8 cellular contexts compared by ENCODE assay signal in the genomic region with DNA sequence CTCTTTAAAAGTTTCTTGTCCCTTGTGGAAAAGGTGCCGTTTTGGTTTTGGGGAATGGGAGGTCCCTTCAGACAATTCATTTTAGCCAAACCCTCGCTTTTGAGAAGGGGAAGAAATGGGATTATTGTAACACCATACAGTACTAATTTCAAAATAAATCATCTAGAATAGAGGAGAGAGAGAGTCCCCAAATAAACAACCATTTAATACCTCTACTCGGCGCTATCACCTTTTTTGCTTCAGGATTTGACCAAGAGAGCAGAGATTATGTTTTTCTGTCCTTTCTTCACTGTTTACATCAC. TPM values are rescaled to one million over a fixed set of nuclear protein-coding genes. Genes with fewer than 3 reads are reported as not detected.
DNase-seq lines count a peak whose midpoint lies in the region; ATAC-seq and TF ChIP-seq lines count a peak whose summit lies in the region.

No MANE protein-coding gene starts in this region.

- no peak overlapping the region for H3K9ac ChIP-seq in neuronal stem cell (ENCODE audit: low read depth, low read length, poor library complexity)

- no peak overlapping the region for H2BK12ac ChIP-seq in neuronal stem cell (ENCODE audit: low read length)

- no peak overlapping the region for H3K18ac ChIP-seq in neuronal stem cell (ENCODE audit: low read length)

- peaks cover 4% of the 10 kb centered on the region for H3K79me1 ChIP-seq in neuronal stem cell (ENCODE audit: low read depth, low read length)

- peak overlapping the region; percentile 66 for H3K4me2 ChIP-seq in neuronal stem cell (ENCODE audit: insufficient read depth, low read length, poor library complexity, severe bottlenecking)

- peak overlapping the region; percentile 91 to 93 for H3K4me3 Mint-ChIP-seq in effector memory CD8-positive, alpha-beta T cell

- H2AFZ ChIP-seq in neuronal stem cell (ENCODE audit: low read length) = peak overlapping the region; percentile 95

- DNase-seq in NAMALWA (ENCODE audit: low spot score) = peak; percentile 55
- DNase-seq in effector memory CD8-positive, alpha-beta T cell = no peak
- no peak for DNase-seq in neuronal stem cell (ENCODE audit: low spot score)
- no peak for DNase-seq in NOMO-1 treated with dmso at 0.1 percent for 144 hours (lab: John Stamatoyannopoulos, UW; ENCODE audit: unreplicated experiment)
- no peak for DNase-seq in iPS-NIHi7 (ENCODE audit: extremely low spot score)

- H2BK120ac ChIP-seq in neuronal stem cell (ENCODE audit: low read depth, low read length) = no peak overlapping the region

- H2AK5ac ChIP-seq in neuronal stem cell (ENCODE audit: low read depth, low read length) = no peak overlapping the region

- no peak overlapping the region for H4K91ac ChIP-seq in neuronal stem cell (ENCODE audit: low read depth, low read length, poor library complexity)

- H4K8ac ChIP-seq in neuronal stem cell (ENCODE audit: low read depth, low read length) = no peak overlapping the region

- no peak for TF ChIP-seq CTCF in C4-2B (conservative IDR thresholded peaks at IDR 0.05)

- peak overlapping the region in 1 of 2 donors; percentile 99 for H3K4me3 ChIP-seq in neuronal stem cell (ENCODE audit: low read length in 2 of 2)

- H3K23ac ChIP-seq in neuronal stem cell (ENCODE audit: low read depth, low read length, poor library complexity) = no peak overlapping the region

- peaks cover 2 to 19% of the 10 kb centered on the region in 2 donors for H3K4me1 ChIP-seq in neuronal stem cell (ENCODE audit: control insufficient read depth in 2 of 2, insufficient read depth in 1 of 2, low read depth in 1 of 2, low read length in 2 of 2)

- peaks cover 23% of the 10 kb centered on the region for H3K36me3 Mint-ChIP-seq in effector memory CD8-positive, alpha-beta T cell (ENCODE audit: insufficient read depth)

- H3K4ac ChIP-seq in neuronal stem cell (ENCODE audit: low read length) = no peak overlapping the region

- peak overlapping the region; percentile 95 to 98 for H3K27ac Mint-ChIP-seq in effector memory CD8-positive, alpha-beta T cell

- H2BK15ac ChIP-seq in neuronal stem cell (ENCODE audit: low read length) = no peak overlapping the region

- peaks cover 0 to 25% of the 10 kb centered on the region in 2 donors for H3K36me3 ChIP-seq in neuronal stem cell (replicated peaks in 1 of 2; ENCODE audit: control insufficient read depth in 2 of 2, insufficient read depth in 2 of 2, low read length in 2 of 2)

- H3K9me3 ChIP-seq in neuronal stem cell (replicated peaks in 1 of 2; ENCODE audit: control insufficient read depth in 2 of 2, insufficient read depth in 1 of 2, low read depth in 1 of 2, low read length in 2 of 2) = no peaks in the 10 kb centered on the region

- ATAC-seq in effector memory CD8-positive, alpha-beta T cell (replicated peaks) = no peak
- ATAC-seq in HG03565 (IDR thresholded peaks at IDR 0.05; ENCODE audit: unreplicated experiment) (no peak), HG02763 (IDR thresholded peaks at IDR 0.05; ENCODE audit: unreplicated experiment) (no peak)

- peak overlapping the region; percentile 95 for H3K27ac ChIP-seq in C4-2B
- H3K27ac ChIP-seq in neuronal stem cell (replicated peaks; ENCODE audit: low read length) = peak overlapping the region; percentile 86

- no peaks in the 10 kb centered on the region for H3K27me3 Mint-ChIP-seq in effector memory CD8-positive, alpha-beta T cell

- whole genome bisulfite sequencing in neuronal stem cell (ENCODE audit: extremely low coverage in 2 of 2, insufficient read length in 2 of 2, insufficient replicate concordance in 1 of 2), 2 donors = no CpG with 5 or more reads among the region's 4 CpGs

- H2BK5ac ChIP-seq in neuronal stem cell (ENCODE audit: low read length) = no peak overlapping the region

- no peaks in the 10 kb centered on the region for H3K9me3 Mint-ChIP-seq in effector memory CD8-positive, alpha-beta T cell

- H3K14ac ChIP-seq in neuronal stem cell (ENCODE audit: low read length) = no peak overlapping the region

- peaks cover 0 to under 1% (median 0%) of the 10 kb centered on the region in 3 experiments for H3K27me3 ChIP-seq in neuronal stem cell (ENCODE audit: control insufficient read depth in 3 of 3, insufficient read depth in 3 of 3, low read depth in 1 of 3, low read length in 3 of 3)

- H3K4me1 Mint-ChIP-seq in effector memory CD8-positive, alpha-beta T cell (ENCODE audit: low read depth in 2 of 2) = peaks cover 22 to 43% of the 10 kb centered on the region in 2 donors

RNA-seq across cellular contexts. Expression of gene RC3H1, which starts 0.8 kb away (rescaled TPM):
- 13.5 TPM for polyA plus RNA-seq in neuronal stem cell (2013, experiment 1 of 2)
- 14.0 TPM for polyA plus RNA-seq in neuronal stem cell (2013, experiment 2 of 2)
